In genomic region chr5:135457424-135458071, GRCh38 we compare ENCODE assay signal across 8 cellular contexts. TPM values are rescaled to one million over a fixed set of nuclear protein-coding genes. Genes with fewer than 3 reads are reported as not detected.
DNase-seq lines count a peak whose midpoint lies in the region; ATAC-seq and TF ChIP-seq lines count a peak whose summit lies in the region.

No MANE protein-coding gene starts in this region.

- H3K4me2 ChIP-seq in OCI-LY3 (ENCODE audit: low read length) (no peak overlapping the region), osteoblast (ENCODE audit: insufficient read depth, low read length) (no peak overlapping the region)

- no peak overlapping the region for H2AFZ ChIP-seq in OCI-LY3 (ENCODE audit: low read depth, low read length)
- H2AFZ ChIP-seq in osteoblast (ENCODE audit: low read length), result peak overlapping the region; percentile 28

- H3K27ac ChIP-seq in C4-2B, result no peak overlapping the region
- H3K27ac ChIP-seq in OCI-LY3 (ENCODE audit: low read length), result no peak overlapping the region
- H3K27ac ChIP-seq in osteoblast (ENCODE audit: low read depth, low read length), result no peak overlapping the region
- no peak overlapping the region for H3K27ac ChIP-seq in upper lobe of right lung

- TF ChIP-seq CTCF in C4-2B (conservative IDR thresholded peaks at IDR 0.05) (peak; percentile 97), OCI-LY3 (IDR thresholded peaks at IDR 0.05; ENCODE audit: low read depth, low read length) (peak; percentile 76), fibroblast of pulmonary artery (IDR thresholded peaks at IDR 0.05; ENCODE audit: low read length, missing control alignments) (peak; percentile 78), osteoblast (IDR thresholded peaks at IDR 0.05; ENCODE audit: extremely low read depth, low read depth, low read length) (peak; percentile 79), upper lobe of right lung (IDR thresholded peaks at IDR 0.05) (peak; percentile 79)

- peaks cover 16% of the 10 kb centered on the region for H3K4me1 ChIP-seq in OCI-LY3 (ENCODE audit: low read length)
- peaks cover 34% of the 10 kb centered on the region for H3K4me1 ChIP-seq in osteoblast (ENCODE audit: insufficient read depth, low read length)
- H3K4me1 ChIP-seq in upper lobe of right lung, result peaks cover 29% of the 10 kb centered on the region

- H3K9me3 ChIP-seq in OCI-LY3 (ENCODE audit: insufficient read depth, low read length), result no peaks in the 10 kb centered on the region
- H3K9me3 ChIP-seq in osteoblast (ENCODE audit: low read depth, low read length), result no peaks in the 10 kb centered on the region
- no peaks in the 10 kb centered on the region for H3K9me3 ChIP-seq in upper lobe of right lung

- intact Hi-C loops in upper lobe of right lung (cut with DNase I), result no loop called here

- DNase-seq in GM19238 (ENCODE audit: insufficient read length, low spot score) (peak; percentile 70), fibroblast of pulmonary artery (ENCODE audit: low read depth) (peak; percentile 53), osteoblast (ENCODE audit: insufficient read length, low spot score, missing footprints) (peak; percentile 87), upper lobe of right lung (peak; percentile 84)
- peak; percentile 60 for DNase-seq in activated T-cell treated with anti-CD3 and anti-CD28 coated beads, Interleukin-2, amount 50 U/mL, for 1 hour

- no peaks in the 10 kb centered on the region for H3K36me3 ChIP-seq in OCI-LY3 (replicated peaks; ENCODE audit: low read depth, low read length)
- H3K36me3 ChIP-seq in osteoblast (ENCODE audit: insufficient read depth, low read length), result no peaks in the 10 kb centered on the region
- H3K36me3 ChIP-seq in upper lobe of right lung, result no peaks in the 10 kb centered on the region

- no peaks in the 10 kb centered on the region for H4K20me1 ChIP-seq in OCI-LY3 (ENCODE audit: insufficient read depth, low read length)
- no peaks in the 10 kb centered on the region for H4K20me1 ChIP-seq in osteoblast (ENCODE audit: insufficient read depth, low read length)

- H3K79me2 ChIP-seq in OCI-LY3 (ENCODE audit: low read length) (no peaks in the 10 kb centered on the region), osteoblast (ENCODE audit: insufficient read depth, low read length) (no peaks in the 10 kb centered on the region)

- H3K4me3 ChIP-seq in OCI-LY3 (ENCODE audit: low read length) (no peak overlapping the region), fibroblast of pulmonary artery (replicated peaks; ENCODE audit: low read depth, low read length) (no peak overlapping the region), osteoblast (ENCODE audit: insufficient read depth, low read length) (no peak overlapping the region), upper lobe of right lung (no peak overlapping the region)

- peak; percentile 42 for ATAC-seq in HG03469 (IDR thresholded peaks at IDR 0.05; ENCODE audit: unreplicated experiment)
- peak; percentile 71 for ATAC-seq in upper lobe of right lung

- H3K27me3 ChIP-seq in OCI-LY3 (ENCODE audit: low read depth, low read length), result 0 out of 2 replicates have a peak, but pooled peaks cover 3% of the 10 kb centered on the region
- peaks cover 6% of the 10 kb centered on the region for H3K27me3 ChIP-seq in osteoblast (ENCODE audit: insufficient read depth, low read length)
- no peaks in the 10 kb centered on the region for H3K27me3 ChIP-seq in upper lobe of right lung

- H3K9ac ChIP-seq in OCI-LY3 (ENCODE audit: low read length), result no peak overlapping the region

RNA-seq across cellular contexts. Expression of gene TIFAB, which starts 5.4 kb away (rescaled TPM):
- not detected in 2 replicates for total RNA-seq in osteoblast
- total RNA-seq in upper lobe of right lung, result 0.43 TPM

RNA-seq across cellular contexts. Expression of gene DCANP1, which starts 10.4 kb away (rescaled TPM):
- total RNA-seq in osteoblast (not detected in 2 replicates), upper lobe of right lung (not detected)

RNA-seq across cellular contexts. Expression of gene MACROH2A1, which starts 58.5 kb away (rescaled TPM):
- total RNA-seq in osteoblast (150 and 162 TPM in 2 replicates), upper lobe of right lung (179 TPM)
